In genomic region chr9:114342755-114343440, GRCh38 we compare ENCODE assay signal across 25 cellular contexts. TPM values are rescaled to one million over a fixed set of nuclear protein-coding genes. Genes with fewer than 3 reads are reported as not detected.
A peak's percentile ranks its signal among the peaks of the same experiment; 100 is the strongest.
DNase-seq lines count a peak whose midpoint lies in the region; ATAC-seq and TF ChIP-seq lines count a peak whose summit lies in the region.
"Had no signal": no experiment of that assay in that cellular context is flagged by ENCODE, and none has a peak within 500 bp of the region (broad histone marks: within the 10 kb centered on the region; RNA-seq: fewer than 3 reads in every experiment).

No MANE protein-coding gene starts in this region.

- H3K4me3 ChIP-seq in uterus (no peak overlapping the region), lower leg skin (ENCODE audit: low read depth, poor library complexity, severe bottlenecking) (no peak overlapping the region)
- H3K4me3 ChIP-seq: HAP-1 had no signal

- H3K36me3 Mint-ChIP-seq in activated T-cell treated with anti-CD3 and anti-CD28 coated beads, Interleukin-2, amount 50 U/mL, for 72 hours (ENCODE audit: insufficient read depth in 2 of 2) = peaks cover 35 to 53% of the 10 kb centered on the region in 2 donors
- peaks cover 75% of the 10 kb centered on the region for H3K36me3 Mint-ChIP-seq in activated CD4-positive, alpha-beta memory T cell treated with anti-CD3 and anti-CD28 coated beads for 36 hours
- H3K36me3 Mint-ChIP-seq in stimulated activated effector memory CD8-positive, alpha-beta T cell treated with anti-CD3 and anti-CD28 coated beads, Interleukin-12 subunit alpha, Interleukin-12 subunit beta, amount 100 ng/mL, for 72 hours = peaks cover 100% of the 10 kb centered on the region

- no peak for ATAC-seq in activated T-cell treated with anti-CD3 and anti-CD28 coated beads, Interleukin-2, amount 50 U/mL, for 72 hours (replicated peaks in 1 of 2)
- ATAC-seq in stimulated activated effector memory CD8-positive, alpha-beta T cell treated with anti-CD3 and anti-CD28 coated beads, Interleukin-12 subunit alpha, Interleukin-12 subunit beta, amount 100 ng/mL, for 72 hours = no peak
- no peak for ATAC-seq in HG02763 (IDR thresholded peaks at IDR 0.05; ENCODE audit: unreplicated experiment)
- ATAC-seq: PC-3 had no signal

- no peaks in the 10 kb centered on the region for H3K9me3 Mint-ChIP-seq in activated T-cell treated with anti-CD3 and anti-CD28 coated beads, Interleukin-2, amount 50 U/mL, for 72 hours
- no peaks in the 10 kb centered on the region for H3K9me3 Mint-ChIP-seq in activated CD4-positive, alpha-beta memory T cell treated with anti-CD3 and anti-CD28 coated beads for 36 hours
- H3K9me3 Mint-ChIP-seq in stimulated activated effector memory CD8-positive, alpha-beta T cell treated with anti-CD3 and anti-CD28 coated beads, Interleukin-12 subunit alpha, Interleukin-12 subunit beta, amount 100 ng/mL, for 72 hours = no peaks in the 10 kb centered on the region
- H3K9me3 Mint-ChIP-seq: nephron progenitor cell had no signal

- peak overlapping the region; percentile 22 for H3K27ac ChIP-seq in epithelial cell of prostate
- H3K27ac ChIP-seq in uterus = no peak overlapping the region

- peak overlapping the region; percentile 77 for H3K27ac Mint-ChIP-seq in activated T-cell treated with anti-CD3 and anti-CD28 coated beads, Interleukin-2, amount 50 U/mL, for 72 hours
- H3K27ac Mint-ChIP-seq in activated CD4-positive, alpha-beta memory T cell treated with anti-CD3 and anti-CD28 coated beads for 36 hours = peak overlapping the region; percentile 66
- H3K27ac Mint-ChIP-seq in stimulated activated effector memory CD8-positive, alpha-beta T cell treated with anti-CD3 and anti-CD28 coated beads, Interleukin-12 subunit alpha, Interleukin-12 subunit beta, amount 100 ng/mL, for 72 hours = peak overlapping the region; percentile 92
- H3K27ac Mint-ChIP-seq: nephron progenitor cell had no signal

- no peaks in the 10 kb centered on the region for H3K9me3 ChIP-seq in uterus
- H3K9me3 ChIP-seq: HAP-1 had no signal

- POLR2A ChIA-PET in activated CD4-positive, alpha-beta memory T cell treated with anti-CD3 and anti-CD28 coated beads for 36 hours (lab: Charles Lee) = no interaction called here

- 86 to 94% methylated on average over 5 of the region's 5 CpGs for WGBS in lower leg skin, 2 donors

- no peak overlapping the region for H3K4me3 Mint-ChIP-seq in activated T-cell treated with anti-CD3 and anti-CD28 coated beads, Interleukin-2, amount 50 U/mL, for 72 hours
- H3K4me3 Mint-ChIP-seq in activated CD4-positive, alpha-beta memory T cell treated with anti-CD3 and anti-CD28 coated beads for 36 hours = no peak overlapping the region
- no peak overlapping the region for H3K4me3 Mint-ChIP-seq in stimulated activated effector memory CD8-positive, alpha-beta T cell treated with anti-CD3 and anti-CD28 coated beads, Interleukin-12 subunit alpha, Interleukin-12 subunit beta, amount 100 ng/mL, for 72 hours
- H3K4me3 Mint-ChIP-seq: CD14-positive monocyte, nephron progenitor cell had no signal

- no peaks in the 10 kb centered on the region for H3K27me3 ChIP-seq in uterus

- peaks cover 30% of the 10 kb centered on the region for H3K4me1 Mint-ChIP-seq in activated T-cell treated with anti-CD3 and anti-CD28 coated beads, Interleukin-2, amount 50 U/mL, for 72 hours (ENCODE audit: low read depth)
- peaks cover 6% of the 10 kb centered on the region for H3K4me1 Mint-ChIP-seq in activated CD4-positive, alpha-beta memory T cell treated with anti-CD3 and anti-CD28 coated beads for 36 hours (ENCODE audit: low read depth)
- H3K4me1 Mint-ChIP-seq in stimulated activated effector memory CD8-positive, alpha-beta T cell treated with anti-CD3 and anti-CD28 coated beads, Interleukin-12 subunit alpha, Interleukin-12 subunit beta, amount 100 ng/mL, for 72 hours = peaks cover 27% of the 10 kb centered on the region

- TF ChIP-seq POLR2A in uterus (IDR thresholded peaks at IDR 0.05) (no peak), lower leg skin (IDR thresholded peaks at IDR 0.05) (no peak)

- no peaks in the 10 kb centered on the region for H3K36me3 ChIP-seq in uterus

- TF ChIP-seq CTCF in uterus (IDR thresholded peaks at IDR 0.05) = no peak
- no peak for TF ChIP-seq CTCF in lower leg skin (IDR thresholded peaks at IDR 0.05)

- no peaks in the 10 kb centered on the region for H3K4me1 ChIP-seq in uterus
- H3K4me1 ChIP-seq: HAP-1 had no signal

- intact Hi-C loops in activated CD4-positive, alpha-beta memory T cell treated with anti-CD3 and anti-CD28 coated beads for 36 hours (cut with micrococcal nuclease) = loop anchor here (10.0 kb wide), 1 partner anchor 142 kb away; no protein-coding TSS in a partner anchor
- intact Hi-C loops in uterus (cut with DNase I; ENCODE audit: low total_unique reads) (loop anchor here (10.0 kb wide), 1 partner anchor 142 kb away; no protein-coding TSS in a partner anchor), lower leg skin (cut with DNase I; ENCODE audit: low total_unique reads) (no loop called here)

- CTCF ChIA-PET in activated CD4-positive, alpha-beta memory T cell treated with anti-CD3 and anti-CD28 coated beads for 36 hours (lab: Charles Lee) = interaction anchor here (1.3 kb wide), 1 partner anchor 63 kb away, joined by 3 read pairs; no protein-coding TSS in a partner anchor

- H3K27me3 Mint-ChIP-seq in activated T-cell treated with anti-CD3 and anti-CD28 coated beads, Interleukin-2, amount 50 U/mL, for 72 hours (ENCODE audit: low read depth) = no peaks in the 10 kb centered on the region
- H3K27me3 Mint-ChIP-seq in activated CD4-positive, alpha-beta memory T cell treated with anti-CD3 and anti-CD28 coated beads for 36 hours = no peaks in the 10 kb centered on the region

- DNase-seq in activated T-cell treated with anti-CD3 and anti-CD28 coated beads, Interleukin-2, amount 50 U/mL, for 72 hours = no peak
- DNase-seq in activated T-cell treated with anti-CD3 and anti-CD28 coated beads, Interleukin-2, amount 50 U/mL, for 48 hours = no peak
- no peak for DNase-seq in activated CD4-positive, alpha-beta memory T cell treated with anti-CD3 and anti-CD28 coated beads for 36 hours
- DNase-seq in epithelial cell of prostate (ENCODE audit: low read depth, low spot score) = no peak
- no peak for DNase-seq in stimulated activated effector memory CD8-positive, alpha-beta T cell treated with anti-CD3 and anti-CD28 coated beads, Interleukin-12 subunit alpha, Interleukin-12 subunit beta, amount 100 ng/mL, for 72 hours (ENCODE audit: low spot score in 2 of 2)
- no peak for DNase-seq in uterus
- DNase-seq in lower leg skin (ENCODE audit: low spot score in 2 of 2) = no peak
- DNase-seq: ACHN; hippocampal formation; islet precursor cell; MM.1S; NCI-H146; nephron progenitor cell; PC-3; small intestine; stimulated activated CD4-positive, alpha-beta T cell treated with anti-CD3 and anti-CD28 coated beads, Interleukin-4, amount 100 ng/mL, for 24 hours had no signal

RNA-seq across cellular contexts. Expression of gene ORM2, which starts 13.2 kb away (rescaled TPM):
- total RNA-seq in activated T-cell treated with anti-CD3 and anti-CD28 coated beads, Interleukin-2, amount 50 U/mL, for 72 hours = not detected
- total RNA-seq in activated CD4-positive, alpha-beta memory T cell treated with anti-CD3 and anti-CD28 coated beads for 36 hours = not detected
- 1 to 10 TPM in 1 of 4 donors, not detected in 3; 1.2 TPM for total RNA-seq in uterus
- total RNA-seq in lower leg skin = not detected
- total RNA-seq: bronchial epithelial cell, endothelial cell of umbilical vein, IMR-90, PC-3, posterior vena cava, SK-MEL-5, temporal lobe had no signal

RNA-seq across cellular contexts. Expression of gene ORM1, which starts 20.0 kb away (rescaled TPM):
- not detected for total RNA-seq in activated T-cell treated with anti-CD3 and anti-CD28 coated beads, Interleukin-2, amount 50 U/mL, for 72 hours
- not detected for total RNA-seq in activated CD4-positive, alpha-beta memory T cell treated with anti-CD3 and anti-CD28 coated beads for 36 hours
- total RNA-seq in uterus = 1 to 10 TPM in 2 of 4 donors, not detected in 2; 1.9 to 2.4 TPM
- total RNA-seq in lower leg skin = not detected
- total RNA-seq: bronchial epithelial cell, endothelial cell of umbilical vein, PC-3, SK-MEL-5, temporal lobe had no signal

RNA-seq across cellular contexts. Expression of gene AKNA, which starts 44.9 kb away (rescaled TPM):
- total RNA-seq in activated T-cell treated with anti-CD3 and anti-CD28 coated beads, Interleukin-2, amount 50 U/mL, for 72 hours = 100 to 1,000 TPM; 204 to 246 TPM
- 100 to 1,000 TPM; 127 to 130 TPM for total RNA-seq in activated CD4-positive, alpha-beta memory T cell treated with anti-CD3 and anti-CD28 coated beads for 36 hours
- total RNA-seq in uterus (100 to 1,000 TPM in 1 of 4 donors, 10 to 100 TPM in 3; 24.1 to 123 (median 34.3) TPM), lower leg skin (10 to 100 TPM in 1 of 4 donors, 1 to 10 TPM in 3; 6.4 to 13.2 (median 8.0) TPM)
